Comparison of ENCODE assay signal across 1 cellular context in the genomic region with DNA sequence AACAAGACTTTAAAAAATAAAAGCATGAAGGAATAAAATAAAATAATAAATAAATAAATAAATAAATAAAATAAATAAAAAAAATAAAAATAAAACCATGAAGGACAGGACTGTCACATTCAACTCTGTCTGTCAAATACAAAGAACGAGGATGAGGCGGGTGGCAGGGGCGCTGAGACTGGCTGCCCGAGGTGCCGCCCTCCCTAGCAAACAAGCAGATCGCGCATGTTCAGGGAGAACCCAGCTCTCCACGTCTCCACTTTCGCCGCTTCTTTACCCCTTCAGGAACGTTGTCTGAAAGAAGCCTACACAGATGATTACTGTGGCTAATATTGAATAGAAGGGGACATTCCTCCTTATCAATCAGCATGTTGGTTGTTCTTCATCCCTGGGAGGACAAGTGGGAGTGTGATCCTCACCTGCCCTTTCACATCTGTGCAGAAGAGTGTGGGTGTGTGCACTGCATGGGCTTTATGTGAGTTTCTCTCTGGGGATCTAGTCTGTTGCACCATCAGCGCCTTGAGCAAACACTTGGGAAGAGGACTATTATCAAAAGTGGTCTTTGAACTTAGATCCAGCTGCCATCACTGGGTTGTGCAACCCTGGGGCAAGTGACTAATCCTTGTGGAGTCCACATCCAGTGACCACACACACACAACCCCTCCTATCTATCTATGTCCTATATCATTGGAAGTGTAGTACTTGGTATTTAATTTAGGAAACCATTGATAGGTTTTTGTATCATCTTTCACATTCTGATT.
A peak's percentile ranks its signal among the peaks of the same experiment; 100 is the strongest.
TF ChIP-seq lines count a peak whose summit lies in the region.

No MANE protein-coding gene starts in this region.

TF ChIP-seq in HepG2, 621 proteins besides CTCF, POLR2A, EP300 and RAD21 (continued from another document and continues in another):
- TF ChIP-seq, protein P1, sequence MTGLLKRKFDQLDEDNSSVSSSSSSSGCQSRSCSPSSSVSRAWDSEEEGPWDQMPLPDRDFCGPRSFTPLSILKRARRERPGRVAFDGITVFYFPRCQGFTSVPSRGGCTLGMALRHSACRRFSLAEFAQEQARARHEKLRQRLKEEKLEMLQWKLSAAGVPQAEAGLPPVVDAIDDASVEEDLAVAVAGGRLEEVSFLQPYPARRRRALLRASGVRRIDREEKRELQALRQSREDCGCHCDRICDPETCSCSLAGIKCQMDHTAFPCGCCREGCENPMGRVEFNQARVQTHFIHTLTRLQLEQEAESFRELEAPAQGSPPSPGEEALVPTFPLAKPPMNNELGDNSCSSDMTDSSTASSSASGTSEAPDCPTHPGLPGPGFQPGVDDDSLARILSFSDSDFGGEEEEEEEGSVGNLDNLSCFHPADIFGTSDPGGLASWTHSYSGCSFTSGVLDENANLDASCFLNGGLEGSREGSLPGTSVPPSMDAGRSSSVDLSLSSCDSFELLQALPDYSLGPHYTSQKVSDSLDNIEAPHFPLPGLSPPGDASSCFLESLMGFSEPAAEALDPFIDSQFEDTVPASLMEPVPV (CRISPR knock-in tag; IDR thresholded peaks at IDR 0.05), result no peak
- TF ChIP-seq KLF13 (CRISPR knock-in tag; IDR thresholded peaks at IDR 0.05) (no peak), TBP (CRISPR knock-in tag; IDR thresholded peaks at IDR 0.05) (no peak), ZNF510 (CRISPR knock-in tag; IDR thresholded peaks at IDR 0.05; ENCODE audit: low read depth) (no peak), ZC3H13 (CRISPR knock-in tag; IDR thresholded peaks at IDR 0.05) (no peak), MAZ (IDR thresholded peaks at IDR 0.05; ENCODE audit: borderline replicate concordance, low read depth, low read length) (no peak), MAZ (CRISPR knock-in tag; IDR thresholded peaks at IDR 0.05; ENCODE audit: low read depth) (0 out of 2 replicates have a peak, but pooled peaks have one; percentile 30), FOXO1 (CRISPR knock-in tag; IDR thresholded peaks at IDR 0.05) (peak; percentile 47; the same call in 1 of the 2 replicates), ZNF12 (CRISPR knock-in tag; IDR thresholded peaks at IDR 0.05) (peak; percentile 82), SRY (CRISPR knock-in tag; IDR thresholded peaks at IDR 0.05) (no peak), FOXA1 (IDR thresholded peaks at IDR 0.05) (no peak), FOXA1 (CRISPR knock-in tag; IDR thresholded peaks at IDR 0.05) (peak; percentile 77), SMC3 (IDR thresholded peaks at IDR 0.05; ENCODE audit: low read length) (0 out of 2 replicates have a peak, but pooled peaks have one; percentile 6), SRSF1 (optimal IDR thresholded peaks at IDR 0.05; ENCODE audit: low read depth, low read length) (no peak), ELF4 (CRISPR knock-in tag; IDR thresholded peaks at IDR 0.05; ENCODE audit: borderline replicate concordance) (no peak), EHMT2 (IDR thresholded peaks at IDR 0.05; ENCODE audit: borderline replicate concordance, low read depth, low read length) (peak; percentile 88; the same call in 1 of the 2 replicates), ZNF292 (CRISPR knock-in tag; IDR thresholded peaks at IDR 0.05; ENCODE audit: borderline replicate concordance, low read depth) (peak; percentile 31; the same call in 1 of the 2 replicates), KLF6 (CRISPR knock-in tag; IDR thresholded peaks at IDR 0.05) (no peak), SMARCC2 (IDR thresholded peaks at IDR 0.05) (0 out of 2 replicates have a peak, but pooled peaks have one; percentile 38), ZNF605 (CRISPR knock-in tag; IDR thresholded peaks at IDR 0.05) (no peak), ZBTB20 (CRISPR knock-in tag; IDR thresholded peaks at IDR 0.05; ENCODE audit: borderline replicate concordance, low read depth) (peak; percentile 17; the same call in 1 of the 2 replicates), GATAD2A (CRISPR knock-in tag; IDR thresholded peaks at IDR 0.05) (peak; percentile 90), ZNF567 (CRISPR knock-in tag; IDR thresholded peaks at IDR 0.05; ENCODE audit: borderline replicate concordance) (no peak), ZEB1 (IDR thresholded peaks at IDR 0.05; ENCODE audit: insufficient replicate concordance, low read depth) (no peak), IRF2 (CRISPR knock-in tag; IDR thresholded peaks at IDR 0.05) (peak; percentile 67; the same call in 1 of the 2 replicates), ZNF30 (CRISPR knock-in tag; IDR thresholded peaks at IDR 0.05) (no peak), FOXA3 (CRISPR knock-in tag; IDR thresholded peaks at IDR 0.05) (peak; percentile 84), CC2D1A (CRISPR knock-in tag; IDR thresholded peaks at IDR 0.05) (no peak), FOXC1 (CRISPR knock-in tag; IDR thresholded peaks at IDR 0.05; ENCODE audit: borderline replicate concordance) (peak; percentile 36; the same call in 1 of the 2 replicates), TBX2 (CRISPR knock-in tag; IDR thresholded peaks at IDR 0.05; ENCODE audit: borderline replicate concordance) (0 out of 2 replicates have a peak, but pooled peaks have one; percentile 28), NR2F1 (CRISPR knock-in tag; IDR thresholded peaks at IDR 0.05) (0 out of 4 replicates have a peak, but pooled peaks of 1 of the 2 experiments have one; percentile 21), GATA4 (IDR thresholded peaks at IDR 0.05; ENCODE audit: borderline replicate concordance, low read depth) (no peak), HNF4G (IDR thresholded peaks at IDR 0.05; ENCODE audit: borderline replicate concordance, low read depth, low read length) (peak; percentile 83), HNF4G (CRISPR knock-in tag; IDR thresholded peaks at IDR 0.05; ENCODE audit: borderline replicate concordance, low read depth) (peak; percentile 74; the same call in 1 of the 2 replicates)
- TF ChIP-seq, protein P2, sequence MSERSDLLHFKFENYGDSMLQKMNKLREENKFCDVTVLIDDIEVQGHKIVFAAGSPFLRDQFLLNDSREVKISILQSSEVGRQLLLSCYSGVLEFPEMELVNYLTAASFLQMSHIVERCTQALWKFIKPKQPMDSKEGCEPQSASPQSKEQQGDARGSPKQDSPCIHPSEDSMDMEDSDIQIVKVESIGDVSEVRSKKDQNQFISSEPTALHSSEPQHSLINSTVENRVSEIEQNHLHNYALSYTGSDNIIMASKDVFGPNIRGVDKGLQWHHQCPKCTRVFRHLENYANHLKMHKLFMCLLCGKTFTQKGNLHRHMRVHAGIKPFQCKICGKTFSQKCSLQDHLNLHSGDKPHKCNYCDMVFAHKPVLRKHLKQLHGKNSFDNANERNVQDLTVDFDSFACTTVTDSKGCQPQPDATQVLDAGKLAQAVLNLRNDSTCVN (CRISPR knock-in tag; IDR thresholded peaks at IDR 0.05; ENCODE audit: borderline replicate concordance), result no peak
- TF ChIP-seq, protein P3, sequence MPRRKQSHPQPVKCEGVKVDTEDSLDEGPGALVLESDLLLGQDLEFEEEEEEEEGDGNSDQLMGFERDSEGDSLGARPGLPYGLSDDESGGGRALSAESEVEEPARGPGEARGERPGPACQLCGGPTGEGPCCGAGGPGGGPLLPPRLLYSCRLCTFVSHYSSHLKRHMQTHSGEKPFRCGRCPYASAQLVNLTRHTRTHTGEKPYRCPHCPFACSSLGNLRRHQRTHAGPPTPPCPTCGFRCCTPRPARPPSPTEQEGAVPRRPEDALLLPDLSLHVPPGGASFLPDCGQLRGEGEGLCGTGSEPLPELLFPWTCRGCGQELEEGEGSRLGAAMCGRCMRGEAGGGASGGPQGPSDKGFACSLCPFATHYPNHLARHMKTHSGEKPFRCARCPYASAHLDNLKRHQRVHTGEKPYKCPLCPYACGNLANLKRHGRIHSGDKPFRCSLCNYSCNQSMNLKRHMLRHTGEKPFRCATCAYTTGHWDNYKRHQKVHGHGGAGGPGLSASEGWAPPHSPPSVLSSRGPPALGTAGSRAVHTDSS (CRISPR knock-in tag; conservative IDR thresholded peaks at IDR 0.05), result no peak
- TF ChIP-seq, protein P4, sequence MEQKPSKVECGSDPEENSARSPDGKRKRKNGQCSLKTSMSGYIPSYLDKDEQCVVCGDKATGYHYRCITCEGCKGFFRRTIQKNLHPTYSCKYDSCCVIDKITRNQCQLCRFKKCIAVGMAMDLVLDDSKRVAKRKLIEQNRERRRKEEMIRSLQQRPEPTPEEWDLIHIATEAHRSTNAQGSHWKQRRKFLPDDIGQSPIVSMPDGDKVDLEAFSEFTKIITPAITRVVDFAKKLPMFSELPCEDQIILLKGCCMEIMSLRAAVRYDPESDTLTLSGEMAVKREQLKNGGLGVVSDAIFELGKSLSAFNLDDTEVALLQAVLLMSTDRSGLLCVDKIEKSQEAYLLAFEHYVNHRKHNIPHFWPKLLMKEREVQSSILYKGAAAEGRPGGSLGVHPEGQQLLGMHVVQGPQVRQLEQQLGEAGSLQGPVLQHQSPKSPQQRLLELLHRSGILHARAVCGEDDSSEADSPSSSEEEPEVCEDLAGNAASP (CRISPR knock-in tag; IDR thresholded peaks at IDR 0.05; ENCODE audit: borderline replicate concordance), result peak; percentile 42; the same call in 1 of the 2 replicates
- TF ChIP-seq, protein P5, sequence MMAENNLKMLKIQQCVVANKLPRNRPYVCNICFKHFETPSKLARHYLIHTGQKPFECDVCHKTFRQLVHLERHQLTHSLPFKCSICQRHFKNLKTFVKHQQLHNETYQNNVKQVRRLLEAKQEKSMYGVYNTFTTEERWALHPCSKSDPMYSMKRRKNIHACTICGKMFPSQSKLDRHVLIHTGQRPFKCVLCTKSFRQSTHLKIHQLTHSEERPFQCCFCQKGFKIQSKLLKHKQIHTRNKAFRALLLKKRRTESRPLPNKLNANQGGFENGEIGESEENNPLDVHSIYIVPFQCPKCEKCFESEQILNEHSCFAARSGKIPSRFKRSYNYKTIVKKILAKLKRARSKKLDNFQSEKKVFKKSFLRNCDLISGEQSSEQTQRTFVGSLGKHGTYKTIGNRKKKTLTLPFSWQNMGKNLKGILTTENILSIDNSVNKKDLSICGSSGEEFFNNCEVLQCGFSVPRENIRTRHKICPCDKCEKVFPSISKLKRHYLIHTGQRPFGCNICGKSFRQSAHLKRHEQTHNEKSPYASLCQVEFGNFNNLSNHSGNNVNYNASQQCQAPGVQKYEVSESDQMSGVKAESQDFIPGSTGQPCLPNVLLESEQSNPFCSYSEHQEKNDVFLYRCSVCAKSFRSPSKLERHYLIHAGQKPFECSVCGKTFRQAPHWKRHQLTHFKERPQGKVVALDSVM (CRISPR knock-in tag; IDR thresholded peaks at IDR 0.05), result no peak
- TF ChIP-seq, protein P6, sequence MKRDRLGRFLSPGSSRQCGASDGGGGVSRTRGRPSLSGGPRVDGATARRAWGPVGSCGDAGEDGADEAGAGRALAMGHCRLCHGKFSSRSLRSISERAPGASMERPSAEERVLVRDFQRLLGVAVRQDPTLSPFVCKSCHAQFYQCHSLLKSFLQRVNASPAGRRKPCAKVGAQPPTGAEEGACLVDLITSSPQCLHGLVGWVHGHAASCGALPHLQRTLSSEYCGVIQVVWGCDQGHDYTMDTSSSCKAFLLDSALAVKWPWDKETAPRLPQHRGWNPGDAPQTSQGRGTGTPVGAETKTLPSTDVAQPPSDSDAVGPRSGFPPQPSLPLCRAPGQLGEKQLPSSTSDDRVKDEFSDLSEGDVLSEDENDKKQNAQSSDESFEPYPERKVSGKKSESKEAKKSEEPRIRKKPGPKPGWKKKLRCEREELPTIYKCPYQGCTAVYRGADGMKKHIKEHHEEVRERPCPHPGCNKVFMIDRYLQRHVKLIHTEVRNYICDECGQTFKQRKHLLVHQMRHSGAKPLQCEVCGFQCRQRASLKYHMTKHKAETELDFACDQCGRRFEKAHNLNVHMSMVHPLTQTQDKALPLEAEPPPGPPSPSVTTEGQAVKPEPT (CRISPR knock-in tag; IDR thresholded peaks at IDR 0.05; ENCODE audit: low read depth), result no peak
- TF ChIP-seq, protein P7, sequence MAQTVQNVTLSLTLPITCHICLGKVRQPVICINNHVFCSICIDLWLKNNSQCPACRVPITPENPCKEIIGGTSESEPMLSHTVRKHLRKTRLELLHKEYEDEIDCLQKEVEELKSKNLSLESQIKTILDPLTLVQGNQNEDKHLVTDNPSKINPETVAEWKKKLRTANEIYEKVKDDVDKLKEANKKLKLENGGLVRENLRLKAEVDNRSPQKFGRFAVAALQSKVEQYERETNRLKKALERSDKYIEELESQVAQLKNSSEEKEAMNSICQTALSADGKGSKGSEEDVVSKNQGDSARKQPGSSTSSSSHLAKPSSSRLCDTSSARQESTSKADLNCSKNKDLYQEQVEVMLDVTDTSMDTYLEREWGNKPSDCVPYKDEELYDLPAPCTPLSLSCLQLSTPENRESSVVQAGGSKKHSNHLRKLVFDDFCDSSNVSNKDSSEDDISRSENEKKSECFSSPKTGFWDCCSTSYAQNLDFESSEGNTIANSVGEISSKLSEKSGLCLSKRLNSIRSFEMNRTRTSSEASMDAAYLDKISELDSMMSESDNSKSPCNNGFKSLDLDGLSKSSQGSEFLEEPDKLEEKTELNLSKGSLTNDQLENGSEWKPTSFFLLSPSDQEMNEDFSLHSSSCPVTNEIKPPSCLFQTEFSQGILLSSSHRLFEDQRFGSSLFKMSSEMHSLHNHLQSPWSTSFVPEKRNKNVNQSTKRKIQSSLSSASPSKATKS (CRISPR knock-in tag; IDR thresholded peaks at IDR 0.05), result no peak
- TF ChIP-seq, protein P8, sequence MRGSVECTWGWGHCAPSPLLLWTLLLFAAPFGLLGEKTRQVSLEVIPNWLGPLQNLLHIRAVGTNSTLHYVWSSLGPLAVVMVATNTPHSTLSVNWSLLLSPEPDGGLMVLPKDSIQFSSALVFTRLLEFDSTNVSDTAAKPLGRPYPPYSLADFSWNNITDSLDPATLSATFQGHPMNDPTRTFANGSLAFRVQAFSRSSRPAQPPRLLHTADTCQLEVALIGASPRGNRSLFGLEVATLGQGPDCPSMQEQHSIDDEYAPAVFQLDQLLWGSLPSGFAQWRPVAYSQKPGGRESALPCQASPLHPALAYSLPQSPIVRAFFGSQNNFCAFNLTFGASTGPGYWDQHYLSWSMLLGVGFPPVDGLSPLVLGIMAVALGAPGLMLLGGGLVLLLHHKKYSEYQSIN (CRISPR knock-in tag; IDR thresholded peaks at IDR 0.05; ENCODE audit: borderline replicate concordance), result no peak
- TF ChIP-seq, protein P9, sequence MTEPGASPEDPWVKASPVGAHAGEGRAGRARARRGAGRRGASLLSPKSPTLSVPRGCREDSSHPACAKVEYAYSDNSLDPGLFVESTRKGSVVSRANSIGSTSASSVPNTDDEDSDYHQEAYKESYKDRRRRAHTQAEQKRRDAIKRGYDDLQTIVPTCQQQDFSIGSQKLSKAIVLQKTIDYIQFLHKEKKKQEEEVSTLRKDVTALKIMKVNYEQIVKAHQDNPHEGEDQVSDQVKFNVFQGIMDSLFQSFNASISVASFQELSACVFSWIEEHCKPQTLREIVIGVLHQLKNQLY (CRISPR knock-in tag; IDR thresholded peaks at IDR 0.05), result 0 out of 2 replicates have a peak, but pooled peaks have one; percentile 33
- TF ChIP-seq, protein P10, sequence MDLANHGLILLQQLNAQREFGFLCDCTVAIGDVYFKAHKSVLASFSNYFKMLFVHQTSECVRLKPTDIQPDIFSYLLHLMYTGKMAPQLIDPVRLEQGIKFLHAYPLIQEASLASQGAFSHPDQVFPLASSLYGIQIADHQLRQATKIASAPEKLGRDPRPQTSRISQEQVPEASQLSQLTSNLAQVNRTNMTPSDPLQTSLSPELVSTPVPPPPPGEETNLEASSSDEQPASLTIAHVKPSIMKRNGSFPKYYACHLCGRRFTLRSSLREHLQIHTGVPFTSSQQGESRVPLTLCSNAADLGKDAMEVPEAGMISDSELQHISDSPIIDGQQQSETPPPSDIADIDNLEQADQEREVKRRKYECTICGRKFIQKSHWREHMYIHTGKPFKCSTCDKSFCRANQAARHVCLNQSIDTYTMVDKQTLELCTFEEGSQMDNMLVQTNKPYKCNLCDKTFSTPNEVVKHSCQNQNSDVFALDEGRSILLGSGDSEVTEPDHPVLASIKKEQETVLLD (CRISPR knock-in tag; IDR thresholded peaks at IDR 0.05; ENCODE audit: low read depth), result no peak
